In the genomic region with DNA sequence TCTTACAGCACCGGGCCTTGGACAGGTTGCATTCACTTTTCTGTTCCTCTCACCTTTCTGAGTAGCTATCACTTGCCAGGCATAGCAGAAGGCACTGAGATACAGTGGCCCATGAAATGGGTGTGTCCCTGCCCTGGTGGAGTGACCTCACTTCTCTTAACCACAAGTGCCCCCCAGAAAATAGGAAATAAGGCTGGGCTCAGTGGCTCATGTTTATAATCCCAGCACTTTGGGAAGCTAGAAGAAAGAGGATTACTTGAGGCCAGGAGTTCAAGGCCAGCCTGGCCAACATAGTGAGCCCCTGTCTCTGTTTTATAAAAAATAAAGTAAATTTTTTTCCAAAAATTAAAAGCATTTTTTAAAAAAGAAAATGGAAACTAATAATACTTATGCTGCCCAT, we compare ENCODE assay signal across 23 cellular contexts.
"Had no signal": no experiment of that assay in that cellular context is flagged by ENCODE, and none has a peak within 500 bp of the region (broad histone marks: within the 10 kb centered on the region; RNA-seq: fewer than 3 reads in every experiment).

No MANE protein-coding gene starts in this region.

- DNase-seq: effector memory CD8-positive, alpha-beta T cell; foreskin melanocyte; heart left ventricle; hypothalamus; kidney glomerular epithelial cell; mammary epithelial cell; naive thymus-derived CD4-positive, alpha-beta T cell; posterior cingulate gyrus; sigmoid colon; stimulated activated CD4-positive, alpha-beta T cell treated with anti-CD3 and anti-CD28 coated beads, Interleukin-4, amount 100 ng/mL, for 1 hour; stimulated activated CD8-positive, alpha-beta memory T cell treated with anti-CD3 and anti-CD28 coated beads, Interleukin-4, amount 100 ng/mL, for 48 hours; stimulated activated naive CD8-positive, alpha-beta T cell treated with anti-CD3 and anti-CD28 coated beads, Interleukin-15, Interleukin-2, amounts not matched to agents 100 U/mL and 50 U/mL, for 24 hours; thyroid gland had no signal

- H3K9me3 Mint-ChIP-seq: naive thymus-derived CD4-positive, alpha-beta T cell; neural crest cell; stimulated activated effector memory CD8-positive, alpha-beta T cell treated with anti-CD3 and anti-CD28 coated beads, Interleukin-12 subunit alpha, Interleukin-12 subunit beta, amount 100 ng/mL, for 72 hours; type B pancreatic cell had no signal

- H3K27me3 Mint-ChIP-seq: type B pancreatic cell had no signal

- H3K27me3 ChIP-seq: heart left ventricle, right atrium auricular region, sigmoid colon, suprapubic skin, thyroid gland had no signal

- H3K36me3 ChIP-seq: heart left ventricle, right atrium auricular region, sigmoid colon, suprapubic skin, thyroid gland had no signal

- H3K27ac ChIP-seq: epithelial cell of prostate, heart left ventricle, right atrium auricular region, sigmoid colon, skin epidermis, suprapubic skin, thyroid gland had no signal

- H3K4me3 Mint-ChIP-seq: effector memory CD8-positive, alpha-beta T cell; naive thymus-derived CD4-positive, alpha-beta T cell; neural crest cell; stimulated activated effector memory CD8-positive, alpha-beta T cell treated with anti-CD3 and anti-CD28 coated beads, Interleukin-12 subunit alpha, Interleukin-12 subunit beta, amount 100 ng/mL, for 72 hours; type B pancreatic cell had no signal

- FAIRE-seq: islet of Langerhans, urothelium cell line had no signal

- H3K36me3 Mint-ChIP-seq: naive thymus-derived CD4-positive, alpha-beta T cell; stimulated activated effector memory CD8-positive, alpha-beta T cell treated with anti-CD3 and anti-CD28 coated beads, Interleukin-12 subunit alpha, Interleukin-12 subunit beta, amount 100 ng/mL, for 72 hours; type B pancreatic cell had no signal

- H3K27ac Mint-ChIP-seq: effector memory CD8-positive, alpha-beta T cell; naive thymus-derived CD4-positive, alpha-beta T cell; stimulated activated effector memory CD8-positive, alpha-beta T cell treated with anti-CD3 and anti-CD28 coated beads, Interleukin-12 subunit alpha, Interleukin-12 subunit beta, amount 100 ng/mL, for 72 hours; type B pancreatic cell had no signal

- H3K4me3 ChIP-seq: heart left ventricle, right atrium auricular region, sigmoid colon, skin epidermis, suprapubic skin, thyroid gland had no signal

- H3K4me1 ChIP-seq: heart left ventricle, right atrium auricular region, sigmoid colon, suprapubic skin, thyroid gland had no signal

- H3K4me1 Mint-ChIP-seq: naive thymus-derived CD4-positive, alpha-beta T cell; stimulated activated effector memory CD8-positive, alpha-beta T cell treated with anti-CD3 and anti-CD28 coated beads, Interleukin-12 subunit alpha, Interleukin-12 subunit beta, amount 100 ng/mL, for 72 hours had no signal

- H3K9me3 ChIP-seq: heart left ventricle, right atrium auricular region, sigmoid colon, suprapubic skin, thyroid gland had no signal

- ATAC-seq: effector memory CD8-positive, alpha-beta T cell; heart left ventricle; left lobe of liver; naive thymus-derived CD4-positive, alpha-beta T cell; stimulated activated effector memory CD8-positive, alpha-beta T cell treated with anti-CD3 and anti-CD28 coated beads, Interleukin-12 subunit alpha, Interleukin-12 subunit beta, amount 100 ng/mL, for 72 hours; stimulated activated naive CD8-positive, alpha-beta T cell treated with anti-CD3 and anti-CD28 coated beads, Interleukin-15, Interleukin-2, amounts not matched to agents 100 U/mL and 50 U/mL, for 24 hours had no signal
